In genomic region chr12:6602526-6602925, GRCh38 we compare ENCODE assay signal across 8 cellular contexts. TPM values are rescaled to one million over a fixed set of nuclear protein-coding genes. Genes with fewer than 3 reads are reported as not detected.
DNase-seq lines count a peak whose midpoint lies in the region; TF ChIP-seq lines count a peak whose summit lies in the region.

No MANE protein-coding gene starts in this region.

- CTCF ChIA-PET in activated CD4-positive, alpha-beta memory T cell treated with anti-CD3 and anti-CD28 coated beads, Interleukin-2, amount 10 ng/mL, durations not matched to agents 7 days and 5 days (lab: Charles Lee): interaction anchor here (0.9 to 1.3 kb wide), 4 partner anchors 65 to 232 kb away, joined by 3 to 5 read pairs (median 4); partner anchors contain the start of genes MLF2 and ZNF384

- H3K4me3 Mint-ChIP-seq in T-helper 2 cell treated with Interferon-gamma antibody and Interleukin-4, amounts not matched to agents 5 μg/mL and 100 μg/mL, for 36 hours: peak overlapping the region; percentile 86
- H3K4me3 Mint-ChIP-seq in activated CD4-positive, alpha-beta memory T cell treated with anti-CD3 and anti-CD28 coated beads, Interleukin-2, amount 10 ng/mL, durations not matched to agents 7 days and 5 days: no peak overlapping the region

- H3K9me3 Mint-ChIP-seq in T-helper 2 cell treated with Interferon-gamma antibody and Interleukin-4, amounts not matched to agents 5 μg/mL and 100 μg/mL, for 36 hours: no peaks in the 10 kb centered on the region
- H3K9me3 Mint-ChIP-seq in activated CD4-positive, alpha-beta memory T cell treated with anti-CD3 and anti-CD28 coated beads, Interleukin-2, amount 10 ng/mL, durations not matched to agents 7 days and 5 days: no peaks in the 10 kb centered on the region

- H3K79me2 ChIP-seq in hepatocyte: peaks cover 88% of the 10 kb centered on the region

- H3K36me3 Mint-ChIP-seq in T-helper 2 cell treated with Interferon-gamma antibody and Interleukin-4, amounts not matched to agents 5 μg/mL and 100 μg/mL, for 36 hours (ENCODE audit: low read depth): peaks cover 72% of the 10 kb centered on the region
- H3K36me3 Mint-ChIP-seq in activated CD4-positive, alpha-beta memory T cell treated with anti-CD3 and anti-CD28 coated beads, Interleukin-2, amount 10 ng/mL, durations not matched to agents 7 days and 5 days (ENCODE audit: low read depth): peaks cover 79% of the 10 kb centered on the region

- WGBS in hepatocyte (ENCODE audit: low lambda C conversion rate, missing lambda C conversion rate): 79% methylated on average over 3 of the region's 3 CpGs
- WGBS in stomach, 5 donors: 57 to 72% (median 62%) methylated on average over 3 of the region's 3 CpGs

- no peak for TF ChIP-seq POLR2A in stomach (IDR thresholded peaks at IDR 0.05)

- H3K4me1 Mint-ChIP-seq in T-helper 2 cell treated with Interferon-gamma antibody and Interleukin-4, amounts not matched to agents 5 μg/mL and 100 μg/mL, for 36 hours (ENCODE audit: low read depth): peaks cover 34% of the 10 kb centered on the region
- peaks cover 43% of the 10 kb centered on the region for H3K4me1 Mint-ChIP-seq in activated CD4-positive, alpha-beta memory T cell treated with anti-CD3 and anti-CD28 coated beads, Interleukin-2, amount 10 ng/mL, durations not matched to agents 7 days and 5 days

- POLR2A ChIA-PET in activated CD4-positive, alpha-beta memory T cell treated with anti-CD3 and anti-CD28 coated beads, Interleukin-2, amount 10 ng/mL, durations not matched to agents 7 days and 5 days (lab: Charles Lee): interaction anchor here (1.1 to 3.1 kb wide), 3 partner anchors 14 to 68 kb away, joined by 3 to 13 read pairs (median 11); partner anchors contain the start of genes GAPDH and NOP2

- peak overlapping the region; percentile 23 for H3K27ac ChIP-seq in hepatocyte
- H3K27ac ChIP-seq in stomach: peak overlapping the region in 4 of 5 donors; percentile 51 to 98 (median 98)

- H3K27me3 ChIP-seq in hepatocyte (no peaks in the 10 kb centered on the region), stomach (no peaks in the 10 kb centered on the region)

- peak overlapping the region; percentile 83 for H3K27ac Mint-ChIP-seq in T-helper 2 cell treated with Interferon-gamma antibody and Interleukin-4, amounts not matched to agents 5 μg/mL and 100 μg/mL, for 36 hours
- peak overlapping the region; percentile 77 for H3K27ac Mint-ChIP-seq in activated CD4-positive, alpha-beta memory T cell treated with anti-CD3 and anti-CD28 coated beads, Interleukin-2, amount 10 ng/mL, durations not matched to agents 7 days and 5 days

- H3K27me3 Mint-ChIP-seq in T-helper 2 cell treated with Interferon-gamma antibody and Interleukin-4, amounts not matched to agents 5 μg/mL and 100 μg/mL, for 36 hours (ENCODE audit: low read depth): no peaks in the 10 kb centered on the region
- H3K27me3 Mint-ChIP-seq in activated CD4-positive, alpha-beta memory T cell treated with anti-CD3 and anti-CD28 coated beads, Interleukin-2, amount 10 ng/mL, durations not matched to agents 7 days and 5 days: no peaks in the 10 kb centered on the region

- no peak for DNase-seq in T-helper 2 cell treated with Interferon-gamma antibody and Interleukin-4, amounts not matched to agents 5 μg/mL and 100 μg/mL, for 36 hours (ENCODE audit: low spot score)
- DNase-seq in T-helper 2 cell (no peak), hepatocyte (ENCODE audit: low spot score) (no peak), stomach (no peak), HPDE6-E6E7 (ENCODE audit: extremely low spot score) (no peak), NCI-H1417 (lab: John Stamatoyannopoulos, UW) (no peak)
- DNase-seq in activated CD4-positive, alpha-beta memory T cell treated with anti-CD3 and anti-CD28 coated beads, Interleukin-2, amount 10 ng/mL, durations not matched to agents 7 days and 5 days: no peak
- no peak for DNase-seq in stimulated activated CD4-positive, alpha-beta T cell treated with anti-CD3 and anti-CD28 coated beads, Interleukin-2, amount 100 ng/mL, for 24 hours

- H3K36me3 ChIP-seq in hepatocyte (replicated peaks; ENCODE audit: insufficient read depth, low read depth) (no peaks in the 10 kb centered on the region), stomach (peaks cover 51 to 57% (median 51%) of the 10 kb centered on the region in 4 donors)

- H4K20me1 ChIP-seq in hepatocyte (ENCODE audit: insufficient read depth, poor library complexity, severe bottlenecking): peaks cover 44% of the 10 kb centered on the region

- H3K4me1 ChIP-seq in hepatocyte (ENCODE audit: insufficient read depth): peaks cover 29% of the 10 kb centered on the region
- H3K4me1 ChIP-seq in stomach: peaks cover 36 to 57% (median 46%) of the 10 kb centered on the region in 4 donors

- no peak for TF ChIP-seq EP300 in stomach (IDR thresholded peaks at IDR 0.05)

- intact Hi-C loops in stomach (cut with DNase I; ENCODE audit: low total_unique reads): no loop called here

- peak overlapping the region; percentile 92 for H3K4me2 ChIP-seq in hepatocyte

- TF ChIP-seq CTCF in hepatocyte (IDR thresholded peaks at IDR 0.05; ENCODE audit: poor library complexity): no peak
- no peak for TF ChIP-seq CTCF in stomach (IDR thresholded peaks at IDR 0.05)

- H3K9me3 ChIP-seq in hepatocyte (ENCODE audit: low read depth) (no peaks in the 10 kb centered on the region), stomach (no peaks in the 10 kb centered on the region)

- H3K4me3 ChIP-seq in hepatocyte (no peak overlapping the region), stomach (no peak overlapping the region)

- no peak overlapping the region for H2AFZ ChIP-seq in hepatocyte

- H3K9me2 ChIP-seq in hepatocyte (replicated peaks; ENCODE audit: insufficient read depth): no peaks in the 10 kb centered on the region

RNA-seq across cellular contexts. Expression of gene CHD4, which starts 4.7 kb away (rescaled TPM):
- total RNA-seq in activated CD4-positive, alpha-beta memory T cell treated with anti-CD3 and anti-CD28 coated beads, Interleukin-2, amount 10 ng/mL, durations not matched to agents 7 days and 5 days: 100 to 1,000 TPM; 223 to 234 TPM
- 181 and 211 TPM in 2 replicates for total RNA-seq in hepatocyte
- 74.1 and 108 TPM in 2 replicates for polyA plus RNA-seq in hepatocyte
- 100 to 1,000 TPM; 169 to 315 (median 202) TPM for total RNA-seq in stomach
- 100 to 1,000 TPM; 105 to 139 (median 111) TPM for polyA plus RNA-seq in stomach

RNA-seq across cellular contexts. Expression of gene LPAR5, which starts 33.2 kb away (rescaled TPM):
- 1 to 10 TPM; 7.8 to 8.0 TPM for total RNA-seq in activated CD4-positive, alpha-beta memory T cell treated with anti-CD3 and anti-CD28 coated beads, Interleukin-2, amount 10 ng/mL, durations not matched to agents 7 days and 5 days
- total RNA-seq in hepatocyte (0.60 and 1.0 TPM in 2 replicates), stomach (10 to 100 TPM in 1 of 5 donors, 1 to 10 TPM in 4; 1.3 to 33.0 (median 5.8) TPM)
- polyA plus RNA-seq in hepatocyte (0.34 and 2.0 TPM in 2 replicates), stomach (1 to 10 TPM; 2.0 to 5.6 (median 3.5) TPM)

RNA-seq across cellular contexts. Expression of gene NOP2, which starts 34.4 kb away (rescaled TPM):
- 10 to 100 TPM; 46.5 to 50.9 TPM for total RNA-seq in activated CD4-positive, alpha-beta memory T cell treated with anti-CD3 and anti-CD28 coated beads, Interleukin-2, amount 10 ng/mL, durations not matched to agents 7 days and 5 days
- total RNA-seq in hepatocyte: 36.1 and 40.3 TPM in 2 replicates
- polyA plus RNA-seq in hepatocyte: 37.8 and 38.1 TPM in 2 replicates
- 100 to 1,000 TPM in 1 of 5 donors, 10 to 100 TPM in 4; 16.3 to 231 (median 30.0) TPM for total RNA-seq in stomach
- 10 to 100 TPM; 19.5 to 27.4 (median 19.7) TPM for polyA plus RNA-seq in stomach

RNA-seq across cellular contexts. Expression of gene ACRBP, which starts 44.7 kb away (rescaled TPM):
- total RNA-seq in activated CD4-positive, alpha-beta memory T cell treated with anti-CD3 and anti-CD28 coated beads, Interleukin-2, amount 10 ng/mL, durations not matched to agents 7 days and 5 days: 1 to 10 TPM; 1.8 TPM
- 0.20 and 0.68 TPM in 2 replicates for total RNA-seq in hepatocyte
- 0.62 and 1.8 TPM in 2 replicates for polyA plus RNA-seq in hepatocyte
- total RNA-seq in stomach: 1 to 10 TPM in 2 of 5 donors, not detected in 3; 2.2 to 6.4 TPM
- 1 to 10 TPM in 2 of 3 donors, under 1 TPM in 1; 0.31 to 1.6 (median 1.1) TPM for polyA plus RNA-seq in stomach

RNA-seq across cellular contexts. Expression of gene IFFO1, which starts 46.7 kb away (rescaled TPM):
- 10 to 100 TPM; 23.1 to 23.6 TPM for total RNA-seq in activated CD4-positive, alpha-beta memory T cell treated with anti-CD3 and anti-CD28 coated beads, Interleukin-2, amount 10 ng/mL, durations not matched to agents 7 days and 5 days
- total RNA-seq in hepatocyte (5.4 and 7.5 TPM in 2 replicates), stomach (10 to 100 TPM in 1 of 5 donors, 1 to 10 TPM in 4; 1.4 to 14.0 (median 3.2) TPM)
- polyA plus RNA-seq in hepatocyte (11.2 and 15.2 TPM in 2 replicates), stomach (1 to 10 TPM; 2.7 to 9.1 (median 3.4) TPM)
